Comparison of ENCODE assay signal across 11 cellular contexts in genomic region chr9:133032171-133032570, GRCh38. TPM values are rescaled to one million over a fixed set of nuclear protein-coding genes. Genes with fewer than 3 reads are reported as not detected.
A peak's percentile ranks its signal among the peaks of the same experiment; 100 is the strongest.
DNase-seq lines count a peak whose midpoint lies in the region; ATAC-seq, FAIRE-seq and TF ChIP-seq lines count a peak whose summit lies in the region.
"Had no signal": no experiment of that assay in that cellular context is flagged by ENCODE, and none has a peak within 500 bp of the region (broad histone marks: within the 10 kb centered on the region; RNA-seq: fewer than 3 reads in every experiment).

No MANE protein-coding gene starts in this region.

- H3K4me3 ChIP-seq in DND-41 (ENCODE audit: low read depth in 1 of 2, low read length in 2 of 2) (peak overlapping the region; percentile 65 to 84; a peak in 3 of 4 replicates), MG63 (peak overlapping the region; percentile 94; the same call in 1 of the 2 replicates), choroid plexus epithelial cell (ENCODE audit: low read depth, low read length) (peak overlapping the region; percentile 11)

- peak overlapping the region; percentile 99 for H3K4me2 ChIP-seq in DND-41 (ENCODE audit: insufficient read depth, low read length)

- no peak for ATAC-seq in DND-41 (ENCODE audit: insufficient read depth, low read depth)

- H3K27me3 Mint-ChIP-seq in neural crest cell (ENCODE audit: low read depth) = no peaks in the 10 kb centered on the region

- peak overlapping the region; percentile 98 for H3K4me3 Mint-ChIP-seq in neural crest cell

- H3K9me3 Mint-ChIP-seq in neural crest cell = no peaks in the 10 kb centered on the region

- peaks cover 16% of the 10 kb centered on the region for H3K36me3 Mint-ChIP-seq in neural crest cell (ENCODE audit: low read depth)

- H3K36me3 ChIP-seq in DND-41 (ENCODE audit: insufficient read depth, low read length) = peaks cover 19% of the 10 kb centered on the region
- peaks cover 16% of the 10 kb centered on the region for H3K36me3 ChIP-seq in MG63
- H3K36me3 ChIP-seq: cardiac muscle cell had no signal

- H3K9me3 ChIP-seq in DND-41 (ENCODE audit: insufficient read depth, low read length, severe bottlenecking) (no peaks in the 10 kb centered on the region), MG63 (no peaks in the 10 kb centered on the region; the same call in 1 of the 2 replicates)

- H2AFZ ChIP-seq in DND-41 (ENCODE audit: low read depth, low read length) = no peak overlapping the region

- H3K4me1 Mint-ChIP-seq in neural crest cell = peaks cover 41% of the 10 kb centered on the region

- no peak for TF ChIP-seq CTCF in DND-41 (IDR thresholded peaks at IDR 0.05; ENCODE audit: borderline replicate concordance, extremely low read depth, low read length, poor library complexity, severe bottlenecking)
- no peak for TF ChIP-seq CTCF in choroid plexus epithelial cell (conservative IDR thresholded peaks at IDR 0.05; ENCODE audit: low read depth, low read length)
- TF ChIP-seq CTCF in neural crest cell (conservative IDR thresholded peaks at IDR 0.05) = no peak

- peaks cover 42% of the 10 kb centered on the region for H4K20me1 ChIP-seq in DND-41 (ENCODE audit: insufficient read depth, low read length)

- H3K27me3 ChIP-seq in DND-41 (ENCODE audit: insufficient read depth, low read length, poor library complexity) (no peaks in the 10 kb centered on the region), MG63 (no peaks in the 10 kb centered on the region)
- H3K27me3 ChIP-seq: cardiac muscle cell had no signal

- peaks cover 72% of the 10 kb centered on the region for H3K79me2 ChIP-seq in DND-41 (ENCODE audit: insufficient read depth, low read length)

- H3K9ac ChIP-seq in DND-41 (ENCODE audit: low read depth, low read length) = peak overlapping the region; percentile 98; the same call in 1 of the 2 replicates

- no peak overlapping the region for H3K27ac ChIP-seq in DND-41 (ENCODE audit: low read length)
- H3K27ac ChIP-seq: cardiac muscle cell had no signal

- no peak for FAIRE-seq in GM19239 (lab: Jason Lieb, UNC)
- no peak for FAIRE-seq in GM12892 (lab: Jason Lieb, UNC)

- H3K4me1 ChIP-seq in DND-41 (ENCODE audit: insufficient read depth, low read length) = peaks cover 37% of the 10 kb centered on the region

- H3K27ac Mint-ChIP-seq in neural crest cell (ENCODE audit: unreplicated experiment) = peak overlapping the region; percentile 94

- no peak for DNase-seq in DND-41
- DNase-seq in MG63 = no peak
- no peak for DNase-seq in choroid plexus epithelial cell (ENCODE audit: low read depth)
- no peak for DNase-seq in neural crest cell (ENCODE audit: low read depth, low spot score)
- no peak for DNase-seq in GM19239 (ENCODE audit: insufficient read length, low spot score)
- DNase-seq in stimulated activated CD4-positive, alpha-beta T cell treated with anti-CD3 and anti-CD28 coated beads, Interleukin-4, amount 100 ng/mL, for 24 hours = no peak
- no peak for DNase-seq in stimulated activated CD4-positive, alpha-beta T cell treated with anti-CD3 and anti-CD28 coated beads, Interleukin-2, amount 100 ng/mL, for 48 hours
- no peak for DNase-seq in GM12892 (ENCODE audit: insufficient read length)
- DNase-seq: kidney glomerular epithelial cell, NCI-H510A treated with DMSO at 0.1 percent for 48 hours had no signal

- TF ChIP-seq POLR2A in GM12892 (IDR thresholded peaks at IDR 0.05; ENCODE audit: low read depth, low read length) = no peak

RNA-seq across cellular contexts. Expression of gene GTF3C5, which starts 1.4 kb away (rescaled TPM):
- total RNA-seq in MG63 (2014; rRNA removed; shearing (Covaris generic); ENCODE audit: low replicate concordance) = 40.1 and 58.0 TPM in 2 replicates
- 105 and 108 TPM in 2 replicates for total RNA-seq in neural crest cell
- 35.9 TPM for polyA plus RNA-seq in GM12892 (2012; ENCODE audit: missing spikeins)

RNA-seq across cellular contexts. Expression of gene CEL, which starts 29.6 kb away (rescaled TPM):
- 1.0 TPM in 1 of 2 replicates, not detected in the other for total RNA-seq in MG63 (2014; rRNA removed; shearing (Covaris generic); ENCODE audit: low replicate concordance)
- 3.5 and 3.6 TPM in 2 replicates for total RNA-seq in neural crest cell
- polyA plus RNA-seq in GM12892 (2012; ENCODE audit: missing spikeins) = 0.17 TPM

RNA-seq across cellular contexts. Expression of gene GFI1B, which starts 53.7 kb away (rescaled TPM):
- total RNA-seq in MG63 (2014; rRNA removed; shearing (Covaris generic); ENCODE audit: low replicate concordance) = not detected in 2 replicates
- not detected in 2 replicates for total RNA-seq in neural crest cell
- 0.21 TPM for polyA plus RNA-seq in GM12892 (2012; ENCODE audit: missing spikeins)
- polyA plus RNA-seq: cardiac muscle cell had no signal

Comparison
In these comparisons a context has a peak if more than half of its experiments do, and no peak if none do; other contexts are left out.
1. H3K4me3 ChIP-seq: peak in every context shown above with its lines; median percentile 94 in MG63; 74 in DND-41; 11 in choroid plexus epithelial cell.